ENCODE assay signal across 17 cellular contexts in the genomic region with DNA sequence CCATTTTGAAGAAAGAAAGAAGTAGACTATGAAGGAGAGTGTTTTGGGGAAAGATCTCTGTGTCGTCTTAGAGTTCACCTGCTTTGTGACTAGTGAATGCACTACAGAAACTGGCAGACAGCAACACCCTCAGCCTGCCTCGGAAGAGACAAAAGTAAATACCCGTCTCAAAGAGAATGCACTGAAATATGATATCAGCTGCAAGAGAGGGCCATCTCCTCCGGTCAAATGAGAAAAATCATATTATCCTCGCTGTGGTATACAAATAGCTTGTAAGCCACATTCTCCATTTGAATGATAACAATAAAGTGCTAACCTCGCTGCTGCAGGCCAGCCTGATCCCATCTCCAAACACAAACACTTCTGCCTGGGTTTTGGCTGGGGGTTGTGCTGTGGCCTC. TPM values are rescaled to one million over a fixed set of nuclear protein-coding genes. Genes with fewer than 3 reads are reported as not detected.
DNase-seq lines count a peak whose midpoint lies in the region; FAIRE-seq and TF ChIP-seq lines count a peak whose summit lies in the region.
"Had no signal": no experiment of that assay in that cellular context is flagged by ENCODE, and none has a peak within 500 bp of the region (broad histone marks: within the 10 kb centered on the region; RNA-seq: fewer than 3 reads in every experiment).

No MANE protein-coding gene starts in this region.

- no peak overlapping the region for H3K4me3 ChIP-seq in choroid plexus epithelial cell (ENCODE audit: low read depth, low read length)
- H3K4me3 ChIP-seq: esophagus muscularis mucosa, left ventricle myocardium inferior, MG63 had no signal

- FAIRE-seq in frontal cortex (lab: Jason Lieb, UNC) (no peak), D721Med (lab: Jason Lieb, UNC) (no peak)
- FAIRE-seq: astrocyte had no signal

- no peak for TF ChIP-seq CTCF in choroid plexus epithelial cell (conservative IDR thresholded peaks at IDR 0.05; ENCODE audit: low read depth, low read length)
- no peak for TF ChIP-seq CTCF in D721Med (IDR thresholded peaks at IDR 0.05; ENCODE audit: insufficient read depth, missing control alignments)

- DNase-seq in NCI-H510A treated with DMSO at 0.1 percent for 48 hours (lab: John Stamatoyannopoulos, UW) (peak; percentile 42), NCI-H510A (lab: John Stamatoyannopoulos, UW) (no peak), NCI-H2171 treated with DMSO at 0.1 percent for 48 hours (lab: John Stamatoyannopoulos, UW) (peak; percentile 78), choroid plexus epithelial cell (ENCODE audit: low read depth) (peak; percentile 27), anterior cingulate cortex (lab: John Stamatoyannopoulos, UW) (no peak), frontal cortex (ENCODE audit: low spot score in 2 of 2) (no peak), SHP77 treated with DMSO at 0.1 percent for 48 hours (lab: John Stamatoyannopoulos, UW) (no peak), D721Med (ENCODE audit: insufficient read length, low spot score) (no peak)
- DNase-seq: activated CD4-positive, alpha-beta memory T cell treated with anti-CD3 and anti-CD28 coated beads, Interleukin-2, amount 10 ng/mL, durations not matched to agents 7 days and 5 days; cerebellar nuclear complex; effector CD8-positive, alpha-beta T cell; left ventricle myocardium inferior; MG63; SHP77; stimulated activated CD4-positive, alpha-beta T cell treated with anti-CD3 and anti-CD28 coated beads, Interleukin-4, amount 100 ng/mL, for 4 hours had no signal

RNA-seq across cellular contexts. Expression of gene ALPK1, which starts 46.2 kb away (rescaled TPM):
- total RNA-seq in frontal cortex, result 4.9 TPM

RNA-seq across cellular contexts. Expression of gene TIFA, which starts 57.6 kb away (rescaled TPM):
- 7.3 TPM for total RNA-seq in frontal cortex

Comparison
In these comparisons a context has a peak if more than half of its experiments do, and no peak if none do; other contexts are left out.
1. DNase-seq: peak in NCI-H510A treated with DMSO at 0.1 percent for 48 hours (single experiment), NCI-H2171 treated with DMSO at 0.1 percent for 48 hours (single experiment) and choroid plexus epithelial cell (single experiment); none in NCI-H510A (single experiment), anterior cingulate cortex (0 of 58), frontal cortex (0 of 2), SHP77 treated with DMSO at 0.1 percent for 48 hours (single experiment) and D721Med (single experiment).